16 cellular contexts compared by ENCODE assay signal in genomic region chr1:93093332-93094006, GRCh38. TPM values are rescaled to one million over a fixed set of nuclear protein-coding genes. Genes with fewer than 3 reads are reported as not detected.
A peak's percentile ranks its signal among the peaks of the same experiment; 100 is the strongest.
DNase-seq lines count a peak whose midpoint lies in the region; ATAC-seq, FAIRE-seq and TF ChIP-seq lines count a peak whose summit lies in the region.
"Had no signal": no experiment of that assay in that cellular context is flagged by ENCODE, and none has a peak within 500 bp of the region (broad histone marks: within the 10 kb centered on the region; RNA-seq: fewer than 3 reads in every experiment).

No MANE protein-coding gene starts in this region.

- H3K27me3 Mint-ChIP-seq in CD8-positive, alpha-beta T cell (ENCODE audit: low read depth): no peaks in the 10 kb centered on the region
- no peaks in the 10 kb centered on the region for H3K27me3 Mint-ChIP-seq in effector memory CD8-positive, alpha-beta T cell
- H3K27me3 Mint-ChIP-seq in nephron (ENCODE audit: low read depth): no peaks in the 10 kb centered on the region

- no peak for ATAC-seq in CD8-positive, alpha-beta T cell
- ATAC-seq in effector memory CD8-positive, alpha-beta T cell (replicated peaks): no peak
- ATAC-seq in HG03442 (IDR thresholded peaks at IDR 0.05; ENCODE audit: unreplicated experiment) (no peak), left lung (no peak)

- H3K9me3 Mint-ChIP-seq in CD8-positive, alpha-beta T cell: no peaks in the 10 kb centered on the region
- no peaks in the 10 kb centered on the region for H3K9me3 Mint-ChIP-seq in effector memory CD8-positive, alpha-beta T cell
- H3K9me3 Mint-ChIP-seq in nephron: no peaks in the 10 kb centered on the region

- H3K36me3 Mint-ChIP-seq in CD8-positive, alpha-beta T cell: peaks cover 23% of the 10 kb centered on the region
- peaks cover 15% of the 10 kb centered on the region for H3K36me3 Mint-ChIP-seq in effector memory CD8-positive, alpha-beta T cell (ENCODE audit: insufficient read depth)
- peaks cover 37% of the 10 kb centered on the region for H3K36me3 Mint-ChIP-seq in nephron (ENCODE audit: low read depth)

- no peak overlapping the region for H3K4me3 ChIP-seq in CD8-positive, alpha-beta T cell (ENCODE audit: low read depth, low read length)
- H3K4me3 ChIP-seq in left lung (no peak overlapping the region), right atrium auricular region (no peak overlapping the region)
- H3K4me3 ChIP-seq: BLaER1, lung had no signal

- H3K4me1 ChIP-seq in CD8-positive, alpha-beta T cell (ENCODE audit: insufficient read depth, low read length): peaks cover 29% of the 10 kb centered on the region
- H3K4me1 ChIP-seq in left lung (peaks cover 0 to 20% of the 10 kb centered on the region in 2 donors), right atrium auricular region (no peaks in the 10 kb centered on the region)

- H3K4me3 Mint-ChIP-seq in CD8-positive, alpha-beta T cell: peak overlapping the region; percentile 23
- no peak overlapping the region for H3K4me3 Mint-ChIP-seq in effector memory CD8-positive, alpha-beta T cell
- H3K4me3 Mint-ChIP-seq in nephron: no peak overlapping the region

- no peak overlapping the region for H3K27ac ChIP-seq in CD8-positive, alpha-beta T cell (ENCODE audit: low read depth, low read length)
- H3K27ac ChIP-seq in left lung: no peak overlapping the region
- no peak overlapping the region for H3K27ac ChIP-seq in right atrium auricular region
- H3K27ac ChIP-seq: BLaER1 had no signal

- TF ChIP-seq CTCF in CD8-positive, alpha-beta T cell (IDR thresholded peaks at IDR 0.05): no peak
- TF ChIP-seq CTCF in nephron (IDR thresholded peaks at IDR 0.05; ENCODE audit: unreplicated experiment in 3 of 3): no peak
- no peak for TF ChIP-seq CTCF in left lung (IDR thresholded peaks at IDR 0.05)
- TF ChIP-seq CTCF in right atrium auricular region (IDR thresholded peaks at IDR 0.05): no peak

- H3K36me3 ChIP-seq in CD8-positive, alpha-beta T cell (ENCODE audit: insufficient read depth, low read length): no peaks in the 10 kb centered on the region
- H3K36me3 ChIP-seq in left lung: peaks cover 0 to 6% of the 10 kb centered on the region in 2 donors
- no peaks in the 10 kb centered on the region for H3K36me3 ChIP-seq in right atrium auricular region

- peaks cover 73% of the 10 kb centered on the region for H3K4me1 Mint-ChIP-seq in CD8-positive, alpha-beta T cell (ENCODE audit: low read depth)
- H3K4me1 Mint-ChIP-seq in effector memory CD8-positive, alpha-beta T cell (ENCODE audit: low read depth in 2 of 2): peaks cover 30 to 57% of the 10 kb centered on the region in 2 donors
- peaks cover 19% of the 10 kb centered on the region for H3K4me1 Mint-ChIP-seq in nephron

- H3K27me3 ChIP-seq in CD8-positive, alpha-beta T cell (ENCODE audit: insufficient read depth, low read length): no peaks in the 10 kb centered on the region
- H3K27me3 ChIP-seq in left lung (no peaks in the 10 kb centered on the region), right atrium auricular region (no peaks in the 10 kb centered on the region)
- H3K27me3 ChIP-seq: BLaER1 had no signal

- intact Hi-C loops in CD8-positive, alpha-beta T cell (cut with DNase I, micrococcal nuclease): loop anchor here in 1 of 2 experiments (5.0 kb wide), 1 partner anchor 34 kb away; no protein-coding TSS in a partner anchor
- intact Hi-C loops in left lung (cut with DNase I): no loop called here

- H3K9me3 ChIP-seq in CD8-positive, alpha-beta T cell (ENCODE audit: low read length): no peaks in the 10 kb centered on the region
- H3K9me3 ChIP-seq in left lung (no peaks in the 10 kb centered on the region), right atrium auricular region (no peaks in the 10 kb centered on the region)

- FAIRE-seq in HTR-8/SVneo (lab: Jason Lieb, UNC): no peak
- FAIRE-seq: astrocyte, GM12891, small intestine, urothelium cell line had no signal

- CTCF ChIA-PET in CD8-positive, alpha-beta T cell (lab: Charles Lee): interaction anchor here (1.1 kb wide), 1 partner anchor 25 kb away, joined by 3 read pairs; no protein-coding TSS in a partner anchor

- DNase-seq in CD8-positive, alpha-beta T cell: no peak
- DNase-seq in HTR-8/SVneo (ENCODE audit: insufficient read length, low spot score) (peak; percentile 10), left lung (no peak), right atrium auricular region (ENCODE audit: low spot score) (no peak), DMS114 treated with DMSO at 0.1 percent for 48 hours (lab: John Stamatoyannopoulos, UW; ENCODE audit: unreplicated experiment) (no peak)
- DNase-seq in effector memory CD8-positive, alpha-beta T cell: no peak
- DNase-seq: nucleus accumbens; small intestine; stimulated activated naive CD4-positive, alpha-beta T cell treated with Interleukin-2 at 50 U/mL for 16 hours had no signal

- POLR2A ChIA-PET in CD8-positive, alpha-beta T cell (lab: Charles Lee): no interaction called here

- peak overlapping the region; percentile 57 for H3K27ac Mint-ChIP-seq in CD8-positive, alpha-beta T cell
- H3K27ac Mint-ChIP-seq in effector memory CD8-positive, alpha-beta T cell: peak overlapping the region; percentile 35 to 75
- peak overlapping the region in 2 of 3 experiments; percentile 36 to 56 for H3K27ac Mint-ChIP-seq in nephron

RNA-seq across cellular contexts. Expression of gene MTF2, which starts 14.4 kb away (rescaled TPM):
- total RNA-seq in CD8-positive, alpha-beta T cell: 10 to 100 TPM; 41.4 to 43.3 TPM
- 10 to 100 TPM; 22.3 to 24.0 TPM for total RNA-seq in left lung
- 1 to 10 TPM; 6.2 to 6.3 TPM for total RNA-seq in right atrium auricular region
